In genomic region chr3:56190906-56191305, GRCh38 we compare ENCODE assay signal across 22 cellular contexts.
"Had no signal": no experiment of that assay in that cellular context is flagged by ENCODE, and none has a peak within 500 bp of the region (broad histone marks: within the 10 kb centered on the region; RNA-seq: fewer than 3 reads in every experiment).

No MANE protein-coding gene starts in this region.

- H3K27ac ChIP-seq: adrenal gland, SJSA1 had no signal

- H3K36me3 ChIP-seq: adrenal gland, SJSA1 had no signal

- DNase-seq: activated CD4-positive, alpha-beta T cell treated with anti-CD3 and anti-CD28 coated beads for 36 hours; activated CD4-positive, alpha-beta T cell treated with anti-CD3 and anti-CD28 coated beads, Interleukin-2, amount 10 ng/mL, durations not matched to agents 7 days and 5 days; activated CD4-positive, alpha-beta T cell treated with anti-CD3 and anti-CD28 coated beads, Interleukin-2, amount 50 U/mL, for 48 hours; activated CD8-positive, alpha-beta T cell treated with anti-CD3 and anti-CD28 coated beads, Interleukin-2, amount 10 ng/mL, durations not matched to agents 7 days and 5 days; activated gamma-delta T cell treated with Interleukin-2 at 50 U/mL for 16 hours; activated naive CD4-positive, alpha-beta T cell treated with anti-CD3 and anti-CD28 coated beads for 36 hours; activated T-cell treated with anti-CD3 and anti-CD28 coated beads, Interleukin-2, amount 50 U/mL, for 24 hours; adrenal gland; anterior cingulate cortex; NCI-H1092 treated with DMSO at 0.1 percent for 48 hours; NCI-H1417; NCI-H187 treated with DMSO at 0.1 percent for 48 hours; NCI-H2081; NCI-H345; NCI-H524 treated with DMSO at 0.1 percent for 48 hours; SHP77; SK-N-SH had no signal

- ATAC-seq: activated CD4-positive, alpha-beta T cell treated with anti-CD3 and anti-CD28 coated beads for 36 hours; activated CD4-positive, CD25-positive, alpha-beta regulatory T cell treated with anti-CD3 and anti-CD28 coated beads, Interleukin-2, amount 50 U/mL, for 24 hours; activated CD8-positive, alpha-beta T cell treated with anti-CD3 and anti-CD28 coated beads, Interleukin-2, amount 10 ng/mL, durations not matched to agents 7 days and 5 days; activated naive CD4-positive, alpha-beta T cell treated with anti-CD3 and anti-CD28 coated beads, Interleukin-2, amount 50 U/mL, for 72 hours; K562; WTC11 had no signal

- H3K27me3 ChIP-seq: adrenal gland, SJSA1 had no signal

- H3K9me3 ChIP-seq: adrenal gland, SJSA1, SK-N-SH had no signal

- H3K4me1 ChIP-seq: adrenal gland, SJSA1 had no signal

- H3K4me3 ChIP-seq: adrenal gland, K562, SJSA1 had no signal
